In genomic region chr19:43527860-43528622, GRCh38 we compare ENCODE assay signal across 8 cellular contexts.
DNase-seq lines count a peak whose midpoint lies in the region; ATAC-seq and TF ChIP-seq lines count a peak whose summit lies in the region.

No MANE protein-coding gene starts in this region.

- ATAC-seq in GM19035 (IDR thresholded peaks at IDR 0.05; ENCODE audit: unreplicated experiment) (no peak), HG03280 (IDR thresholded peaks at IDR 0.05; ENCODE audit: unreplicated experiment) (no peak)

- TF ChIP-seq CTCF in GM13977 (IDR thresholded peaks at IDR 0.05; ENCODE audit: extremely low read depth, insufficient read depth, missing control alignments): no peak

- H3K36me3 ChIP-seq in rectal smooth muscle tissue (ENCODE audit: control insufficient read depth, insufficient read depth, low read length): no peaks in the 10 kb centered on the region

- no peak overlapping the region for H3K9ac ChIP-seq in rectal smooth muscle tissue (ENCODE audit: low read length)

- peak; percentile 56 for DNase-seq in ELR (ENCODE audit: low read depth)
- DNase-seq in NCI-H345 (lab: John Stamatoyannopoulos, UW): peak; percentile 76
- no peak for DNase-seq in epithelial cell of prostate (ENCODE audit: low read depth, low spot score)
- DNase-seq in GM13977 (ENCODE audit: low spot score): no peak
- no peak for DNase-seq in NAMALWA (ENCODE audit: low spot score)

- H3K27ac ChIP-seq in epithelial cell of prostate: peak overlapping the region; percentile 93
- peak overlapping the region; percentile 78 for H3K27ac ChIP-seq in rectal smooth muscle tissue (ENCODE audit: low read depth, low read length)

- no peaks in the 10 kb centered on the region for H3K27me3 ChIP-seq in rectal smooth muscle tissue (ENCODE audit: control insufficient read depth, insufficient read depth, low read length)

- in situ Hi-C loops in GM13977 (cut with MboI; ENCODE audit: low pct_unique_long_range_greater_than_20kb, low sequenced_read_pairs, unreplicated experiment): no loop called here

- H3K4me3 ChIP-seq in rectal smooth muscle tissue (ENCODE audit: low read length): peak overlapping the region; percentile 37

- peaks cover 8% of the 10 kb centered on the region for H3K4me1 ChIP-seq in rectal smooth muscle tissue (ENCODE audit: control insufficient read depth, insufficient read depth, low read length)

Comparison
In these comparisons a context has a peak if more than half of its experiments do, and no peak if none do; other contexts are left out.
1. DNase-seq: peak in ELR (single experiment) and NCI-H345 (single experiment); none in epithelial cell of prostate (single experiment), GM13977 (single experiment) and NAMALWA (single experiment).